8 cellular contexts compared by ENCODE assay signal in the genomic region with DNA sequence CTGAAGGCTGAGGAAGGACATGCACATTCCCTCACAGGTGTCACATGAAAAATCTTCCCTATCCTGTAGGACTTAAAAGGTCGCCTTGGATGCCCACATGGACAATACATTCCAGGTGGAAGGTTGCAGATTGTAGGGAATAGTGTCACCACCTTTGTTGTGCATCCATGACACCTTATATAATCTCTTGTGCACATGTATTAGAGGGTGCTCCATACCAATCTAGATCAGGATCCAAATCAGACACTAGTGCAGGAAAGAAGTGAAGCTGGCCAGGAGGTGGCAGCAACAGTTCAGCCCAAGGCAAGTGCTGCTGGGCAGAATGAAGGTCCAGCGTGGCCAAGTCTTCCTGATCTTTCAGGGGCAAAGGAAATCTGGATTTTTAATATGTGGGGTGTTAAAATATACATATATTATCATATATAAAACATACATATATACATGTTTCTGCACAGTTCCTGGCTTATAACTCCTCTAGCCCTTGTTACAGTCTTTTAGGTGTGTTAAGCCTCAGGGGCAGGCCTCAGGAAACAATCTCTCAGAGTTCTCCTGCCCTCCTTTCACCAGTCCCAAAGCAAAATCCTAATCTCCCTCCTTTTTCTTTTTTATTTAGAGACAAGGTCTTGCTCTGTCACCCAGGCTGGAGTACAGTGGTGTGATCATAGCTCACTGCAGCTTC. TPM values are rescaled to one million over a fixed set of nuclear protein-coding genes. Genes with fewer than 3 reads are reported as not detected.
DNase-seq lines count a peak whose midpoint lies in the region; ATAC-seq, FAIRE-seq and TF ChIP-seq lines count a peak whose summit lies in the region.

No MANE protein-coding gene starts in this region.

- intact Hi-C loops in mammary epithelial cell (cut with micrococcal nuclease) = loop anchor here (1.0 kb wide), 3 partner anchors 164 to 327 kb away; no protein-coding TSS in a partner anchor

- no peaks in the 10 kb centered on the region for H3K27me3 ChIP-seq in mammary epithelial cell (ENCODE audit: insufficient read depth, low read length)
- no peaks in the 10 kb centered on the region for H3K27me3 ChIP-seq in keratinocyte (ENCODE audit: control insufficient read depth, extremely low read depth, insufficient read depth, low read length)

- CTCF ChIA-PET in mammary epithelial cell (lab: Charles Lee; ENCODE audit: low non-redundant PET) = interaction anchor here (0.5 to 0.8 kb wide), 3 partner anchors 138 to 163 kb away, joined by 3 to 7 read pairs (median 3); no protein-coding TSS in a partner anchor

- peak; percentile 75 for TF ChIP-seq CTCF in mammary epithelial cell (conservative IDR thresholded peaks at IDR 0.05 in 1 of 2, IDR thresholded peaks at IDR 0.05 in 1 of 2; ENCODE audit: extremely low read depth in 1 of 2, insufficient read depth in 1 of 2, low read depth in 1 of 2, low read length in 2 of 2)
- TF ChIP-seq CTCF in keratinocyte (optimal IDR thresholded peaks at IDR 0.05 in 1 of 3, IDR thresholded peaks at IDR 0.05 in 1 of 3, conservative IDR thresholded peaks at IDR 0.05 in 1 of 3; ENCODE audit: extremely low read depth in 1 of 3, insufficient read depth in 2 of 3, low read length in 3 of 3) = peak; percentile 65 to 87 (median 67)

- H3K4me2 ChIP-seq in mammary epithelial cell (ENCODE audit: insufficient read depth, low read depth, low read length) (no peak overlapping the region), keratinocyte (ENCODE audit: control insufficient read depth, extremely low read depth, insufficient read depth, low read depth, low read length) (no peak overlapping the region)

- no peaks in the 10 kb centered on the region for H3K9me1 ChIP-seq in keratinocyte (ENCODE audit: control insufficient read depth, extremely low read depth, insufficient read depth, low read length)

- DNase-seq in Ammon's horn (ENCODE audit: low spot score) (peak; percentile 88), NCI-H1092 (lab: John Stamatoyannopoulos, UW) (peak; percentile 1), mammary epithelial cell (peak; percentile 45), keratinocyte (ENCODE audit: low read depth, low spot score) (no peak)
- peak; percentile 39 for DNase-seq in T-helper 2 cell treated with Interferon-gamma antibody and Interleukin-4, amounts not matched to agents 5 μg/mL and 100 μg/mL, for 36 hours (ENCODE audit: low spot score)
- peak; percentile 10 to 35 for DNase-seq in stimulated activated CD4-positive, alpha-beta T cell treated with anti-CD3 and anti-CD28 coated beads, Interleukin-15, amount 100 ng/mL, for 48 hours (ENCODE audit: low read depth in 2 of 2)

- H3K4me3 Mint-ChIP-seq in T-helper 2 cell treated with Interferon-gamma antibody and Interleukin-4, amounts not matched to agents 5 μg/mL and 100 μg/mL, for 36 hours = no peak overlapping the region

- no peaks in the 10 kb centered on the region for H4K20me1 ChIP-seq in mammary epithelial cell (ENCODE audit: insufficient read depth, low read length)
- no peaks in the 10 kb centered on the region for H4K20me1 ChIP-seq in keratinocyte (ENCODE audit: control insufficient read depth, extremely low read depth, insufficient read depth, low read length)

- no TSS peak for BruUV-seq in mammary epithelial cell (replicated peaks; lab: Mats Ljungman, UMichigan)

- H2AFZ ChIP-seq in mammary epithelial cell (ENCODE audit: low read depth, low read length) = no peak overlapping the region
- no peak overlapping the region for H2AFZ ChIP-seq in keratinocyte (ENCODE audit: control insufficient read depth, low read length)

- dilution Hi-C loops in mammary epithelial cell (cut with HindIII; ENCODE audit: low sequenced_read_pairs) = loop anchor here (5.0 to 25.0 kb wide), 2 partner anchors 277 to 732 kb away; a partner anchor contains a TSS
- dilution Hi-C loops in keratinocyte (cut with MboI; ENCODE audit: extremely low pct_ligation_motif_present, low sequenced_read_pairs) = no loop called here

- H3K9ac ChIP-seq in mammary epithelial cell (ENCODE audit: insufficient read depth, low read length) (no peak overlapping the region), keratinocyte (ENCODE audit: control insufficient read depth, extremely low read depth, insufficient read depth, low read length) (no peak overlapping the region)

- H3K27me3 Mint-ChIP-seq in T-helper 2 cell treated with Interferon-gamma antibody and Interleukin-4, amounts not matched to agents 5 μg/mL and 100 μg/mL, for 36 hours (ENCODE audit: low read depth) = no peaks in the 10 kb centered on the region

- peaks cover 26% of the 10 kb centered on the region for H3K36me3 ChIP-seq in mammary epithelial cell (ENCODE audit: insufficient read depth, low read length)
- H3K36me3 ChIP-seq in keratinocyte (ENCODE audit: control insufficient read depth in 2 of 2, extremely low read depth in 1 of 2, insufficient read depth in 2 of 2, low read length in 2 of 2) = peaks cover 4 to 24% of the 10 kb centered on the region in 2 experiments

- H3K27ac ChIP-seq in mammary epithelial cell (ENCODE audit: insufficient read depth, low read depth, low read length) = no peak overlapping the region
- no peak overlapping the region for H3K27ac ChIP-seq in keratinocyte (ENCODE audit: control insufficient read depth, insufficient read depth, low read length)

- 73% methylated on average over 2 of the region's 2 CpGs for WGBS in mammary epithelial cell (ENCODE audit: low coverage, missing lambda C conversion rate)

- peak overlapping the region; percentile 21 for H3K27ac Mint-ChIP-seq in T-helper 2 cell treated with Interferon-gamma antibody and Interleukin-4, amounts not matched to agents 5 μg/mL and 100 μg/mL, for 36 hours

- peak; percentile 66 for FAIRE-seq in keratinocyte (lab: Jason Lieb, UNC)

- H3K9me3 ChIP-seq in mammary epithelial cell (replicated peaks; ENCODE audit: insufficient read depth, low read length) (no peaks in the 10 kb centered on the region), keratinocyte (ENCODE audit: control insufficient read depth, low read depth, low read length) (no peaks in the 10 kb centered on the region)

- in situ Hi-C loops in mammary epithelial cell (cut with MboI; ENCODE audit: low sequenced_read_pairs in 2 of 2) = loop anchor here (10.0 kb wide), 2 partner anchors 159 to 269 kb away; no protein-coding TSS in a partner anchor

- H3K4me3 ChIP-seq in mammary epithelial cell (replicated peaks in 1 of 3; ENCODE audit: insufficient read depth in 1 of 3, low read depth in 2 of 3, low read length in 3 of 3) (no peak overlapping the region), keratinocyte (ENCODE audit: control insufficient read depth in 2 of 3, extremely low read depth in 1 of 3, insufficient read depth in 2 of 3, low read depth in 1 of 3, low read length in 3 of 3) (no peak overlapping the region)

- ATAC-seq in GM18868 (IDR thresholded peaks at IDR 0.05; ENCODE audit: unreplicated experiment) (peak; percentile 50), HG03025 (IDR thresholded peaks at IDR 0.05; ENCODE audit: low FRiP score, unreplicated experiment) (no peak)

- peaks cover 11% of the 10 kb centered on the region for H3K4me1 Mint-ChIP-seq in T-helper 2 cell treated with Interferon-gamma antibody and Interleukin-4, amounts not matched to agents 5 μg/mL and 100 μg/mL, for 36 hours (ENCODE audit: low read depth)

- no peaks in the 10 kb centered on the region for H3K79me2 ChIP-seq in mammary epithelial cell (ENCODE audit: insufficient read depth, low read length)
- no peaks in the 10 kb centered on the region for H3K79me2 ChIP-seq in keratinocyte (ENCODE audit: control insufficient read depth, insufficient read depth, low read length)

- peaks cover 27% of the 10 kb centered on the region for H3K36me3 Mint-ChIP-seq in T-helper 2 cell treated with Interferon-gamma antibody and Interleukin-4, amounts not matched to agents 5 μg/mL and 100 μg/mL, for 36 hours (ENCODE audit: low read depth)

- H3K9me3 Mint-ChIP-seq in T-helper 2 cell treated with Interferon-gamma antibody and Interleukin-4, amounts not matched to agents 5 μg/mL and 100 μg/mL, for 36 hours = no peaks in the 10 kb centered on the region

- H3K4me1 ChIP-seq in mammary epithelial cell (ENCODE audit: insufficient read depth, low read length) (no peaks in the 10 kb centered on the region), keratinocyte (ENCODE audit: control insufficient read depth, extremely low read depth, insufficient read depth, low read length) (no peaks in the 10 kb centered on the region)

RNA-seq across cellular contexts. Expression of a gene that starts 16.6 kb away (rescaled TPM):
- total RNA-seq in mammary epithelial cell = 10 to 100 TPM; 18.0 to 23.2 TPM
- polyA plus RNA-seq in mammary epithelial cell = 42.9 TPM
- polyA minus RNA-seq in mammary epithelial cell = 34.2 TPM
- 44.8 to 67.1 TPM (median 49.8 TPM) in 3 replicates for polyA plus RNA-seq in keratinocyte
- polyA plus RNA-seq in keratinocyte (2011; ENCODE audit: low read depth) = 14.2 TPM
- polyA plus RNA-seq in keratinocyte (2011; cell fraction: cytosol; rRNA removed) = 33.7 and 56.0 TPM in 2 replicates
- polyA plus RNA-seq in keratinocyte (2011; cell fraction: nucleus; rRNA removed) = 60.0 and 66.0 TPM in 2 replicates
- 19.1 and 20.0 TPM in 2 replicates for polyA plus RNA-seq in keratinocyte (2012; ENCODE audit: low replicate concordance)
- polyA minus RNA-seq in keratinocyte = 24.5 to 43.9 TPM (median 29.9 TPM) in 3 replicates
- polyA minus RNA-seq in keratinocyte (2011; cell fraction: cytosol; rRNA and poly(A)+ RNA removed) = 16.1 TPM
- polyA minus RNA-seq in keratinocyte (2011; cell fraction: nucleus; rRNA and poly(A)+ RNA removed) = 19.4 and 23.4 TPM in 2 replicates

RNA-seq across cellular contexts. Expression of a gene that starts 16.9 kb away (rescaled TPM):
- total RNA-seq in mammary epithelial cell = 10 to 100 TPM; 18.5 to 45.1 TPM
- polyA plus RNA-seq in mammary epithelial cell (23.0 TPM), keratinocyte (28.1 to 84.0 TPM (median 47.2 TPM) in 3 replicates)
- polyA minus RNA-seq in mammary epithelial cell (20.4 TPM), keratinocyte (3.8 to 20.6 TPM (median 14.0 TPM) in 3 replicates)
- polyA plus RNA-seq in keratinocyte (2011; ENCODE audit: low read depth) = 20.9 TPM
- 33.4 and 67.0 TPM in 2 replicates for polyA plus RNA-seq in keratinocyte (2011; cell fraction: cytosol; rRNA removed)
- polyA plus RNA-seq in keratinocyte (2011; cell fraction: nucleus; rRNA removed) = 54.6 and 68.2 TPM in 2 replicates
- polyA plus RNA-seq in keratinocyte (2012; ENCODE audit: low replicate concordance) = 23.7 and 41.7 TPM in 2 replicates
- 9.6 TPM for polyA minus RNA-seq in keratinocyte (2011; cell fraction: cytosol; rRNA and poly(A)+ RNA removed)
- 4.7 and 12.2 TPM in 2 replicates for polyA minus RNA-seq in keratinocyte (2011; cell fraction: nucleus; rRNA and poly(A)+ RNA removed)

RNA-seq across cellular contexts. Expression of a gene that starts 41.3 kb away (rescaled TPM):
- 10 to 100 TPM; 55.0 to 55.2 TPM for total RNA-seq in mammary epithelial cell
- polyA plus RNA-seq in mammary epithelial cell (25.9 TPM), keratinocyte (40.2 to 70.4 TPM (median 48.0 TPM) in 3 replicates)
- polyA minus RNA-seq in mammary epithelial cell (23.2 TPM), keratinocyte (6.5 to 35.2 TPM (median 14.1 TPM) in 3 replicates)
- polyA plus RNA-seq in keratinocyte (2011; ENCODE audit: low read depth) = 350 TPM
- 11.0 and 26.5 TPM in 2 replicates for polyA plus RNA-seq in keratinocyte (2011; cell fraction: cytosol; rRNA removed)
- 83.7 and 132 TPM in 2 replicates for polyA plus RNA-seq in keratinocyte (2011; cell fraction: nucleus; rRNA removed)
- polyA plus RNA-seq in keratinocyte (2012; ENCODE audit: low replicate concordance) = 31.6 and 131 TPM in 2 replicates
- 18.4 TPM for polyA minus RNA-seq in keratinocyte (2011; cell fraction: cytosol; rRNA and poly(A)+ RNA removed)
- 29.6 and 52.5 TPM in 2 replicates for polyA minus RNA-seq in keratinocyte (2011; cell fraction: nucleus; rRNA and poly(A)+ RNA removed)

RNA-seq across cellular contexts. Expression of a gene that starts 57.7 kb away (rescaled TPM):
- total RNA-seq in mammary epithelial cell = 10 to 100 TPM; 14.8 to 44.5 TPM
- polyA plus RNA-seq in mammary epithelial cell (4.4 TPM), keratinocyte (6.3 to 13.5 TPM (median 9.0 TPM) in 3 replicates)
- polyA minus RNA-seq in mammary epithelial cell (2.9 TPM), keratinocyte (3.4 to 14.2 TPM (median 5.5 TPM) in 3 replicates)
- polyA plus RNA-seq in keratinocyte (2011; ENCODE audit: low read depth) = 31.6 TPM
- polyA plus RNA-seq in keratinocyte (2011; cell fraction: cytosol; rRNA removed) = 4.9 and 8.7 TPM in 2 replicates
- 15.1 and 19.3 TPM in 2 replicates for polyA plus RNA-seq in keratinocyte (2011; cell fraction: nucleus; rRNA removed)
- 10.6 and 18.1 TPM in 2 replicates for polyA plus RNA-seq in keratinocyte (2012; ENCODE audit: low replicate concordance)
- 4.6 TPM for polyA minus RNA-seq in keratinocyte (2011; cell fraction: cytosol; rRNA and poly(A)+ RNA removed)
- 10.4 and 26.1 TPM in 2 replicates for polyA minus RNA-seq in keratinocyte (2011; cell fraction: nucleus; rRNA and poly(A)+ RNA removed)
